Comparison of ENCODE assay signal across 8 cellular contexts in genomic region chr19:19261350-19262189, GRCh38.
A peak's percentile ranks its signal among the peaks of the same experiment; 100 is the strongest.
DNase-seq lines count a peak whose midpoint lies in the region; ATAC-seq and TF ChIP-seq lines count a peak whose summit lies in the region.

No MANE protein-coding gene starts in this region.

- TF ChIP-seq CTCF in coronary artery (IDR thresholded peaks at IDR 0.05) = no peak

- ATAC-seq in HG02610 (IDR thresholded peaks at IDR 0.05; ENCODE audit: unreplicated experiment) = no peak
- no peak for ATAC-seq in HG03025 (IDR thresholded peaks at IDR 0.05; ENCODE audit: low FRiP score, unreplicated experiment)
- no peak for ATAC-seq in GM18873 (IDR thresholded peaks at IDR 0.05; ENCODE audit: low FRiP score, unreplicated experiment)

- H3K27me3 ChIP-seq in neuron (ENCODE audit: insufficient read depth, low read length) = peaks cover 12% of the 10 kb centered on the region

- DNase-seq in DMS79 (lab: John Stamatoyannopoulos, UW) = peak; percentile 17
- DNase-seq in NCI-H146 (lab: John Stamatoyannopoulos, UW) = peak; percentile 52
- DNase-seq in coronary artery (ENCODE audit: low spot score) = no peak
- DNase-seq in T-helper 9 cell = no peak

- peaks cover 8% of the 10 kb centered on the region for H3K9me3 ChIP-seq in neuron (ENCODE audit: low read length)

- H3K4me1 ChIP-seq in neuron (ENCODE audit: insufficient read depth, low read length) = peaks cover 14% of the 10 kb centered on the region

- no peak overlapping the region for H3K27ac ChIP-seq in coronary artery

- H3K4me3 ChIP-seq in coronary artery = peak overlapping the region; percentile 57
- peak overlapping the region; percentile 31 for H3K4me3 ChIP-seq in neuron (ENCODE audit: low read length)

- H2AFZ ChIP-seq in neuron (ENCODE audit: low read depth, low read length) = peak overlapping the region; percentile 65

- no peaks in the 10 kb centered on the region for H3K36me3 ChIP-seq in neuron (ENCODE audit: insufficient read depth, low read length)

Comparison
In these comparisons a context has a peak if more than half of its experiments do, and no peak if none do; other contexts are left out.
1. DNase-seq: peak in DMS79 (single experiment) and NCI-H146 (single experiment); none in coronary artery (single experiment) and T-helper 9 cell (single experiment).